ENCODE assay signal across 1 cellular context in the genomic region with DNA sequence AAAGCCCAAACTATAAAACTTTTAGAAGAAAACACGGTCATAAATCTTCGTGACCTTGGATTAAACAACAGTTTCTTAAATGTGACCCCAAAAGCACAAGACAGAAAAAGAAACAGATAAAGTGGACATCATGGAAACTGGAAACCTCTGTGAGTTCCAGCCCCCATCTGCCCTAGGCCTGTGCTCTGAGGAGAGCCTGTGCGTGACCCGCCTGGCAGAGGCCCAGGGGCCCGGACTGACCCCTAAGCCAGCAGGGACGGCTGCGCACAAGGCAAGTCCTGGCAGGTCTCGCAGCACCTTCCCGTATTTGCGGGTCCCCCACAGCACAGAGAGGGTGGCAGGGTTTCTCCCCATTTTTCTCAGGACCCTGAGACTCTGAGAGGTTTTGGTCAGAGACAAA.
TF ChIP-seq lines count a peak whose summit lies in the region.

No MANE protein-coding gene starts in this region.

TF ChIP-seq in GM23338, 12 proteins besides CTCF, POLR2A, EP300 and RAD21 (continued from another document):
- TF ChIP-seq, protein P1, sequence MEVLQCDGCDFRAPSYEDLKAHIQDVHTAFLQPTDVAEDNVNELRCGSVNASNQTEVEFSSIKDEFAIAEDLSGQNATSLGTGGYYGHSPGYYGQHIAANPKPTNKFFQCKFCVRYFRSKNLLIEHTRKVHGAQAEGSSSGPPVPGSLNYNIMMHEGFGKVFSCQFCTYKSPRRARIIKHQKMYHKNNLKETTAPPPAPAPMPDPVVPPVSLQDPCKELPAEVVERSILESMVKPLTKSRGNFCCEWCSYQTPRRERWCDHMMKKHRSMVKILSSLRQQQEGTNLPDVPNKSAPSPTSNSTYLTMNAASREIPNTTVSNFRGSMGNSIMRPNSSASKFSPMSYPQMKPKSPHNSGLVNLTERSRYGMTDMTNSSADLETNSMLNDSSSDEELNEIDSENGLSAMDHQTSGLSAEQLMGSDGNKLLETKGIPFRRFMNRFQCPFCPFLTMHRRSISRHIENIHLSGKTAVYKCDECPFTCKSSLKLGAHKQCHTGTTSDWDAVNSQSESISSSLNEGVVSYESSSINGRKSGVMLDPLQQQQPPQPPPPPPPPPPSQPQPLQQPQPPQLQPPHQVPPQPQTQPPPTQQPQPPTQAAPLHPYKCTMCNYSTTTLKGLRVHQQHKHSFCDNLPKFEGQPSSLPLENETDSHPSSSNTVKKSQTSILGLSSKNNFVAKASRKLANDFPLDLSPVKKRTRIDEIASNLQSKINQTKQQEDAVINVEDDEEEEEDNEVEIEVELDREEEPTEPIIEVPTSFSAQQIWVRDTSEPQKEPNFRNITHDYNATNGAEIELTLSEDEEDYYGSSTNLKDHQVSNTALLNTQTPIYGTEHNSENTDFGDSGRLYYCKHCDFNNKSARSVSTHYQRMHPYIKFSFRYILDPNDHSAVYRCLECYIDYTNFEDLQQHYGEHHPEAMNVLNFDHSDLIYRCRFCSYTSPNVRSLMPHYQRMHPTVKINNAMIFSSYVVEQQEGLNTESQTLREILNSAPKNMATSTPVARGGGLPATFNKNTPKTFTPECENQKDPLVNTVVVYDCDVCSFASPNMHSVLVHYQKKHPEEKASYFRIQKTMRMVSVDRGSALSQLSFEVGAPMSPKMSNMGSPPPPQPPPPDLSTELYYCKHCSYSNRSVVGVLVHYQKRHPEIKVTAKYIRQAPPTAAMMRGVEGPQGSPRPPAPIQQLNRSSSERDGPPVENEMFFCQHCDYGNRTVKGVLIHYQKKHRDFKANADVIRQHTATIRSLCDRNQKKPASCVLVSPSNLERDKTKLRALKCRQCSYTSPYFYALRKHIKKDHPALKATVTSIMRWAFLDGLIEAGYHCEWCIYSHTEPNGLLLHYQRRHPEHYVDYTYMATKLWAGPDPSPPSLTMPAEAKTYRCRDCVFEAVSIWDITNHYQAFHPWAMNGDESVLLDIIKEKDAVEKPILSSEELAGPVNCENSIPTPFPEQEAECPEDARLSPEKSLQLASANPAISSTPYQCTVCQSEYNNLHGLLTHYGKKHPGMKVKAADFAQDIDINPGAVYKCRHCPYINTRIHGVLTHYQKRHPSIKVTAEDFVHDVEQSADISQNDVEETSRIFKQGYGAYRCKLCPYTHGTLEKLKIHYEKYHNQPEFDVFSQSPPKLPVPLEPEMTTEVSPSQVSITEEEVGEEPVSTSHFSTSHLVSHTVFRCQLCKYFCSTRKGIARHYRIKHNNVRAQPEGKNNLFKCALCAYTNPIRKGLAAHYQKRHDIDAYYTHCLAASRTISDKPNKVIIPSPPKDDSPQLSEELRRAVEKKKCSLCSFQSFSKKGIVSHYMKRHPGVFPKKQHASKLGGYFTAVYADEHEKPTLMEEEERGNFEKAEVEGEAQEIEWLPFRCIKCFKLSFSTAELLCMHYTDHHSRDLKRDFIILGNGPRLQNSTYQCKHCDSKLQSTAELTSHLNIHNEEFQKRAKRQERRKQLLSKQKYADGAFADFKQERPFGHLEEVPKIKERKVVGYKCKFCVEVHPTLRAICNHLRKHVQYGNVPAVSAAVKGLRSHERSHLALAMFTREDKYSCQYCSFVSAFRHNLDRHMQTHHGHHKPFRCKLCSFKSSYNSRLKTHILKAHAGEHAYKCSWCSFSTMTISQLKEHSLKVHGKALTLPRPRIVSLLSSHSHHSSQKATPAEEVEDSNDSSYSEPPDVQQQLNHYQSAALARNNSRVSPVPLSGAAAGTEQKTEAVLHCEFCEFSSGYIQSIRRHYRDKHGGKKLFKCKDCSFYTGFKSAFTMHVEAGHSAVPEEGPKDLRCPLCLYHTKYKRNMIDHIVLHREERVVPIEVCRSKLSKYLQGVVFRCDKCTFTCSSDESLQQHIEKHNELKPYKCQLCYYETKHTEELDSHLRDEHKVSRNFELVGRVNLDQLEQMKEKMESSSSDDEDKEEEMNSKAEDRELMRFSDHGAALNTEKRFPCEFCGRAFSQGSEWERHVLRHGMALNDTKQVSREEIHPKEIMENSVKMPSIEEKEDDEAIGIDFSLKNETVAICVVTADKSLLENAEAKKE (CRISPR knock-in tag; IDR thresholded peaks at IDR 0.05), result no peak
- TF ChIP-seq JUNB (IDR thresholded peaks at IDR 0.05; ENCODE audit: unreplicated experiment) (no peak), CREB1 (CRISPR knock-in tag; IDR thresholded peaks at IDR 0.05; ENCODE audit: low read depth) (no peak), ZNF331 (CRISPR knock-in tag; IDR thresholded peaks at IDR 0.05; ENCODE audit: low read depth) (no peak), EZH2 (IDR thresholded peaks at IDR 0.05; ENCODE audit: low read depth, unreplicated experiment) (no peak)
- TF ChIP-seq, protein P2, sequence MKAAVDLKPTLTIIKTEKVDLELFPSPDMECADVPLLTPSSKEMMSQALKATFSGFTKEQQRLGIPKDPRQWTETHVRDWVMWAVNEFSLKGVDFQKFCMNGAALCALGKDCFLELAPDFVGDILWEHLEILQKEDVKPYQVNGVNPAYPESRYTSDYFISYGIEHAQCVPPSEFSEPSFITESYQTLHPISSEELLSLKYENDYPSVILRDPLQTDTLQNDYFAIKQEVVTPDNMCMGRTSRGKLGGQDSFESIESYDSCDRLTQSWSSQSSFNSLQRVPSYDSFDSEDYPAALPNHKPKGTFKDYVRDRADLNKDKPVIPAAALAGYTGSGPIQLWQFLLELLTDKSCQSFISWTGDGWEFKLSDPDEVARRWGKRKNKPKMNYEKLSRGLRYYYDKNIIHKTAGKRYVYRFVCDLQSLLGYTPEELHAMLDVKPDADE (IDR thresholded peaks at IDR 0.05), result no peak
- TF ChIP-seq, protein P3, sequence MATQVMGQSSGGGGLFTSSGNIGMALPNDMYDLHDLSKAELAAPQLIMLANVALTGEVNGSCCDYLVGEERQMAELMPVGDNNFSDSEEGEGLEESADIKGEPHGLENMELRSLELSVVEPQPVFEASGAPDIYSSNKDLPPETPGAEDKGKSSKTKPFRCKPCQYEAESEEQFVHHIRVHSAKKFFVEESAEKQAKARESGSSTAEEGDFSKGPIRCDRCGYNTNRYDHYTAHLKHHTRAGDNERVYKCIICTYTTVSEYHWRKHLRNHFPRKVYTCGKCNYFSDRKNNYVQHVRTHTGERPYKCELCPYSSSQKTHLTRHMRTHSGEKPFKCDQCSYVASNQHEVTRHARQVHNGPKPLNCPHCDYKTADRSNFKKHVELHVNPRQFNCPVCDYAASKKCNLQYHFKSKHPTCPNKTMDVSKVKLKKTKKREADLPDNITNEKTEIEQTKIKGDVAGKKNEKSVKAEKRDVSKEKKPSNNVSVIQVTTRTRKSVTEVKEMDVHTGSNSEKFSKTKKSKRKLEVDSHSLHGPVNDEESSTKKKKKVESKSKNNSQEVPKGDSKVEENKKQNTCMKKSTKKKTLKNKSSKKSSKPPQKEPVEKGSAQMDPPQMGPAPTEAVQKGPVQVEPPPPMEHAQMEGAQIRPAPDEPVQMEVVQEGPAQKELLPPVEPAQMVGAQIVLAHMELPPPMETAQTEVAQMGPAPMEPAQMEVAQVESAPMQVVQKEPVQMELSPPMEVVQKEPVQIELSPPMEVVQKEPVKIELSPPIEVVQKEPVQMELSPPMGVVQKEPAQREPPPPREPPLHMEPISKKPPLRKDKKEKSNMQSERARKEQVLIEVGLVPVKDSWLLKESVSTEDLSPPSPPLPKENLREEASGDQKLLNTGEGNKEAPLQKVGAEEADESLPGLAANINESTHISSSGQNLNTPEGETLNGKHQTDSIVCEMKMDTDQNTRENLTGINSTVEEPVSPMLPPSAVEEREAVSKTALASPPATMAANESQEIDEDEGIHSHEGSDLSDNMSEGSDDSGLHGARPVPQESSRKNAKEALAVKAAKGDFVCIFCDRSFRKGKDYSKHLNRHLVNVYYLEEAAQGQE (IDR thresholded peaks at IDR 0.05; ENCODE audit: unreplicated experiment), result no peak
